In the genomic region with DNA sequence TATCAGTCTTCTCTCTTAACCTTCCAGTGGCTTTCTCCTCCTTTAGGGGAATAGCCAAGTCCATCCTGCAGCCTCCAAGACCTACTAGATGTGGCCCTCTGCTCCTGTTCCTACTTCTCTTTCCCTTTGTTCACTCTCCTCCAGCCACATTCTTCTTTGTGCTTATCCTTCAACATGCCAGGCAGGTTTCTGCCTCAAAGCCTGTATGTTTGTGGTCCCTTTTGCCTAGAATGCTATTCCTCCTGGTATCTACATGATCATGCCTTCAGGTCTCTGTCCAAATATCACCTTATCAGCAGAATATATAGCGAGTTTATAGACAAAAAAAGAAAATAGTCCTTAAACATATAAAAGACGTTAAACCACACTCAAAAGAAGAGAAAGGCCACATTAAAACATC, we compare ENCODE assay signal across 2 cellular contexts.
TF ChIP-seq lines count a peak whose summit lies in the region.

No MANE protein-coding gene starts in this region.

TF ChIP-seq in HepG2, 621 proteins besides CTCF, POLR2A, EP300 and RAD21:
- TF ChIP-seq ZFP1 (CRISPR knock-in tag; IDR thresholded peaks at IDR 0.05) (no peak), ZNF616 (CRISPR knock-in tag; IDR thresholded peaks at IDR 0.05; ENCODE audit: low read depth) (no peak), MATR3 (CRISPR knock-in tag; IDR thresholded peaks at IDR 0.05) (no peak), SSRP1 (CRISPR knock-in tag; IDR thresholded peaks at IDR 0.05) (no peak), MAFF (IDR thresholded peaks at IDR 0.05; ENCODE audit: low read depth, low read length) (0 out of 2 replicates have a peak, but pooled peaks have one; percentile 37), MAFK (conservative IDR thresholded peaks at IDR 0.05 in 1 of 2, IDR thresholded peaks at IDR 0.05 in 1 of 2; ENCODE audit: low read length in 2 of 2) (peak in 1 of 2 experiments; percentile 52; a peak in 3 of 4 replicates)

TF ChIP-seq in K562, 482 proteins besides CTCF, POLR2A, EP300 and RAD21:
- TF ChIP-seq CXXC5 (CRISPR knock-in tag; IDR thresholded peaks at IDR 0.05) (no peak), CBFA2T2 (conservative IDR thresholded peaks at IDR 0.05) (no peak), C11orf30 (IDR thresholded peaks at IDR 0.05; ENCODE audit: low read depth) (0 out of 2 replicates have a peak, but pooled peaks have one; percentile 34), HDAC8 (tag; IDR thresholded peaks at IDR 0.05) (no peak), HMG20B (CRISPR knock-in tag; IDR thresholded peaks at IDR 0.05) (no peak), SIN3A (IDR thresholded peaks at IDR 0.05; ENCODE audit: borderline replicate concordance in 2 of 2, control insufficient read depth in 1 of 2, low read depth in 2 of 2, low read length in 2 of 2) (no peak), PCBP2 (IDR thresholded peaks at IDR 0.05; ENCODE audit: low read depth, low read length, poor library complexity, severe bottlenecking) (no peak), ZNF316 (IDR thresholded peaks at IDR 0.05) (peak; percentile 38; the same call in 1 of the 2 replicates), NFYB (IDR thresholded peaks at IDR 0.05; ENCODE audit: extremely low read depth, insufficient read length) (no peak)
- TF ChIP-seq, protein P1, sequence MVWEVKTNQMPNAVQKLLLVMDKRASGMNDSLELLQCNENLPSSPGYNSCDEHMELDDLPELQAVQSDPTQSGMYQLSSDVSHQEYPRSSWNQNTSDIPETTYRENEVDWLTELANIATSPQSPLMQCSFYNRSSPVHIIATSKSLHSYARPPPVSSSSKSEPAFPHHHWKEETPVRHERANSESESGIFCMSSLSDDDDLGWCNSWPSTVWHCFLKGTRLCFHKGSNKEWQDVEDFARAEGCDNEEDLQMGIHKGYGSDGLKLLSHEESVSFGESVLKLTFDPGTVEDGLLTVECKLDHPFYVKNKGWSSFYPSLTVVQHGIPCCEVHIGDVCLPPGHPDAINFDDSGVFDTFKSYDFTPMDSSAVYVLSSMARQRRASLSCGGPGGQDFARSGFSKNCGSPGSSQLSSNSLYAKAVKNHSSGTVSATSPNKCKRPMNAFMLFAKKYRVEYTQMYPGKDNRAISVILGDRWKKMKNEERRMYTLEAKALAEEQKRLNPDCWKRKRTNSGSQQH (CRISPR knock-in tag; IDR thresholded peaks at IDR 0.05) = no peak
